Comparison of ENCODE assay signal across 1 cellular context in the genomic region with DNA sequence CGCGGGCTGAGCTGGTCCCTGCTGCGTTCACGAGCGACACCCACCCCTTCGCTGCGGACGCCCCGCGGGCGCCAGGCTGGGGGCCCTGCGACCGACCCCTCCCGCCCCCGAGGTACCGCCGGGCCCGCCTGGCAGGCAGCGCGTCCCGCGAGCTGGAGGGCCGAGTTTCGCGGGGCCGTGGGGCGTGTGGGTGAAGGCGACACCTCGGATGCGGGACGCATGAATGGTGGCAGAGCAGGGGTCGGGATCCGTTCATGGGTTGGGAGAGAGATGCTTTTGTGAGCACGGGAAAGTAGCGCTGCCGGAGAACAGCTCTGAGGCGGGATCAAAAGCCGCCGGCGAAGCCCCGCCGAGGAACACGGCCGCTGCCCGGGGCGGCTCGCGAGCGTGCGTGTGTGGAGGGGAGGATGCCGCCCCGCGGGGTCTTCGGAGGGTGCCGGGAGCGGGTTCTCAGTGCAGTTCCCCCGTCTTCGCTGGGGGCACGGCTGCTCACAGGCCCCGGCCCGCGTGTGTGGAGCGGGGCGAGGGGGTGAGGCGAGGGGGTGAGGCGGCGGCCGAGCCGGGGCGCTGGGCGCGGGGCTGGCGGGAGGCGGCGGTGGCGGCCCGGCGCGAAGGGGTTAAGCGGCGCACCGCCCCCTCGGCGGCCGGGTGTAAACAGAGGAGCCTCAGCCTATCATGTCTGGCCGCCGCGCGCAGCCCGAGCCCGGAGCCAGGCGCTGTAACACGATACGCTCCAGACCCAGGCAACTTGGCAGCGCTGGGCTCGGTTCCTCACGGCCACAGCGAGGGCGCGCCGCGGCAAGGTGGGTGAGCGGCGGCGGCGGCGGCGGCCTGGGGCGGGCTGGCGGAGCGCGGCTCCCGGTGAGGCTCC.
TF ChIP-seq lines count a peak whose summit lies in the region.

No MANE protein-coding gene starts in this region.

TF ChIP-seq in Ishikawa, 13 proteins besides CTCF, POLR2A, EP300 and RAD21 (continued from another document):
- TF ChIP-seq TEAD4 (IDR thresholded peaks at IDR 0.05) = 0 out of 2 replicates have a peak, but pooled peaks have one; percentile 5
